Comparison of ENCODE assay signal across 27 cellular contexts in the genomic region with DNA sequence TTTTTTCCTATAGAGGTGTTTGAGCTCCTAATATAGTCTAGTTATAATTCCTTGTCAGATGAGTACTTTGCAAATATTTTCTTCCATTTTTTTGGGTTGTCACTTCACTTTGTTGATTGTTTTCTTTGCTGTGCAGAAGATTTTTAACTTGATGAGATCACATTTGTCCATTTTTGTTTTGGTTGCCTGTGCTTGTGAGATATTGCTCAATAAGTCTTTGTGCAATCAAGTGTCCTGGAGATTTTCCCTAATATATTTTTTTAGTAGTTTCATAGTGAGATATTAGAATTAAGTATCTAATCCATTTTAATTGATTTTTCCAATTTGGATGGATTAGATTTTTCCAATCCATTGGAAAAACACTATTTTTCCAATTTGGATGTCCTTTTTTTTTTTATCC.
"Had no signal": no experiment of that assay in that cellular context is flagged by ENCODE, and none has a peak within 500 bp of the region (broad histone marks: within the 10 kb centered on the region; RNA-seq: fewer than 3 reads in every experiment).

No MANE protein-coding gene starts in this region.

- H3K27ac Mint-ChIP-seq: naive thymus-derived CD8-positive, alpha-beta T cell; nephron; stimulated activated memory B cell treated with anti-CD40 and anti-IgM and Interleukin-4, amounts not matched to agents 10 μg/mL and 1 μg/mL and 100 μg/mL, for 72 hours; stimulated activated naive CD8-positive, alpha-beta T cell treated with anti-CD3 and anti-CD28 coated beads, Interleukin-15, amount 100 ng/mL, for 72 hours; type B pancreatic cell had no signal

- H3K36me3 Mint-ChIP-seq: naive thymus-derived CD8-positive, alpha-beta T cell; stimulated activated memory B cell treated with anti-CD40 and anti-IgM and Interleukin-4, amounts not matched to agents 10 μg/mL and 1 μg/mL and 100 μg/mL, for 72 hours; type B pancreatic cell had no signal

- H3K9me3 ChIP-seq: pancreas, prostate gland, uterus had no signal

- ATAC-seq: left colon; left lung; lower lobe of right lung; naive thymus-derived CD8-positive, alpha-beta T cell; pancreas; right cardiac atrium; stimulated activated memory B cell treated with anti-CD40 and anti-IgM and Interleukin-4, amounts not matched to agents 10 μg/mL and 1 μg/mL and 100 μg/mL, for 72 hours; stimulated activated naive CD8-positive, alpha-beta T cell treated with anti-CD3 and anti-CD28 coated beads, Interleukin-15, amount 100 ng/mL, for 72 hours had no signal

- H3K9me3 Mint-ChIP-seq: type B pancreatic cell had no signal

- DNase-seq: kidney; left colon; left lung; lower lobe of right lung; mammary epithelial cell; mesenchymal stem cell; naive thymus-derived CD8-positive, alpha-beta T cell; nucleus accumbens; pancreas; posterior cingulate gyrus; retina; right cardiac atrium; stimulated activated CD4-positive, alpha-beta T cell treated with anti-CD3 and anti-CD28 coated beads, Interleukin-1b, Interleukin-23, amount 100 ng/mL, for 48 hours; stimulated activated CD4-positive, alpha-beta T cell treated with anti-CD3 and anti-CD28 coated beads, Interleukin-2, amount 100 ng/mL, for 48 hours; stimulated activated CD4-positive, alpha-beta T cell treated with anti-CD3 and anti-CD28 coated beads, Interleukin-4, amount 100 ng/mL, for 4 hours; stimulated activated CD8-positive, alpha-beta memory T cell treated with anti-CD3 and anti-CD28 coated beads, Interleukin-4, amount 100 ng/mL, for 48 hours; stimulated activated naive CD4-positive, alpha-beta T cell treated with Interleukin-2 at 50 U/mL for 16 hours; stimulated activated naive CD8-positive, alpha-beta T cell treated with anti-CD3 and anti-CD28 coated beads, Interleukin-15, amount 100 ng/mL, for 72 hours; substantia nigra; uterus had no signal

- H3K27ac ChIP-seq: left lung, lower lobe of right lung, pancreas, prostate gland, tibial nerve, uterus had no signal

- H3K27me3 Mint-ChIP-seq: naive thymus-derived CD8-positive, alpha-beta T cell; stimulated activated memory B cell treated with anti-CD40 and anti-IgM and Interleukin-4, amounts not matched to agents 10 μg/mL and 1 μg/mL and 100 μg/mL, for 72 hours; stimulated activated naive CD8-positive, alpha-beta T cell treated with anti-CD3 and anti-CD28 coated beads, Interleukin-15, amount 100 ng/mL, for 72 hours; type B pancreatic cell had no signal

- H3K36me3 ChIP-seq: left lung, lower lobe of right lung, pancreas, prostate gland, tibial nerve, uterus had no signal

- H3K4me3 ChIP-seq: left lung, lower lobe of right lung, pancreas, prostate gland, smooth muscle cell, tibial nerve, uterus had no signal

- H3K4me3 Mint-ChIP-seq: naive thymus-derived CD8-positive, alpha-beta T cell; nephron; neural crest cell; stimulated activated memory B cell treated with anti-CD40 and anti-IgM and Interleukin-4, amounts not matched to agents 10 μg/mL and 1 μg/mL and 100 μg/mL, for 72 hours; stimulated activated naive CD8-positive, alpha-beta T cell treated with anti-CD3 and anti-CD28 coated beads, Interleukin-15, amount 100 ng/mL, for 72 hours; type B pancreatic cell had no signal

- H3K4me1 Mint-ChIP-seq: naive thymus-derived CD8-positive, alpha-beta T cell; nephron; neural crest cell; stimulated activated memory B cell treated with anti-CD40 and anti-IgM and Interleukin-4, amounts not matched to agents 10 μg/mL and 1 μg/mL and 100 μg/mL, for 72 hours; stimulated activated naive CD8-positive, alpha-beta T cell treated with anti-CD3 and anti-CD28 coated beads, Interleukin-15, amount 100 ng/mL, for 72 hours had no signal

- H3K4me1 ChIP-seq: left lung, lower lobe of right lung, pancreas, prostate gland, tibial nerve, uterus had no signal

- H3K27me3 ChIP-seq: left lung, pancreas, tibial nerve, uterus had no signal
